15 cellular contexts compared by ENCODE assay signal in genomic region chr6:131379951-131380350, GRCh38.
DNase-seq lines count a peak whose midpoint lies in the region; ATAC-seq, FAIRE-seq and TF ChIP-seq lines count a peak whose summit lies in the region.
"Had no signal": no experiment of that assay in that cellular context is flagged by ENCODE, and none has a peak within 500 bp of the region (broad histone marks: within the 10 kb centered on the region; RNA-seq: fewer than 3 reads in every experiment).

No MANE protein-coding gene starts in this region.

- H3K4me3 Mint-ChIP-seq in astrocyte (ENCODE audit: unreplicated experiment) (no peak overlapping the region), WTC11 (no peak overlapping the region)
- H3K4me3 Mint-ChIP-seq: T-cell had no signal

- CTCF ChIA-PET in AG04449 (lab: Yijun Ruan, JAX) (no interaction called here), WTC11 (lab: Charles Lee) (no interaction called here)

- DNase-seq in AG04449 (ENCODE audit: low read depth, low spot score), result peak; percentile 45
- peak; percentile 52 for DNase-seq in HFF-Myc (ENCODE audit: extremely low read depth, low read depth)
- peak; percentile 92 for DNase-seq in astrocyte (ENCODE audit: low read depth)
- peak; percentile 76 for DNase-seq in iris pigment epithelial cell (ENCODE audit: low read depth)
- no peak for DNase-seq in middle frontal gyrus (ENCODE audit: extremely low spot score, low spot score)
- no peak for DNase-seq in WTC11 (ENCODE audit: low spot score)
- no peak for DNase-seq in activated CD4-positive, alpha-beta T cell treated with anti-CD3 and anti-CD28 coated beads, Interleukin-2, amount 50 U/mL, for 1 hour
- no peak for DNase-seq in NCI-H2107 treated with DMSO at 0.1 percent for 48 hours (lab: John Stamatoyannopoulos, UW; ENCODE audit: unreplicated experiment)
- DNase-seq: activated CD4-positive, alpha-beta T cell treated with anti-CD3 and anti-CD28 coated beads for 1 hour; caudate nucleus; DMS79; NCI-H2227 treated with DMSO at 0.1 percent for 48 hours; T-cell; transverse colon had no signal

- no peaks in the 10 kb centered on the region for H4K20me1 ChIP-seq in astrocyte (ENCODE audit: insufficient read depth, low read length)

- H3K4me1 ChIP-seq in astrocyte (ENCODE audit: insufficient read depth, low read length), result peaks cover 3% of the 10 kb centered on the region
- H3K4me1 ChIP-seq: transverse colon had no signal

- H3K9me3 Mint-ChIP-seq in astrocyte (ENCODE audit: unreplicated experiment), result no peaks in the 10 kb centered on the region
- peaks cover 20% of the 10 kb centered on the region for H3K9me3 Mint-ChIP-seq in WTC11
- H3K9me3 Mint-ChIP-seq: T-cell had no signal

- no peak overlapping the region for H3K9ac ChIP-seq in astrocyte (ENCODE audit: low read length)

- H3K27ac ChIP-seq in astrocyte (ENCODE audit: low read depth, low read length), result no peak overlapping the region
- H3K27ac ChIP-seq: epithelial cell of prostate had no signal

- H3K36me3 ChIP-seq in astrocyte (ENCODE audit: insufficient read depth, low read length), result no peaks in the 10 kb centered on the region
- H3K36me3 ChIP-seq: transverse colon had no signal

- no peak for ATAC-seq in WTC11
- ATAC-seq: T-cell had no signal

- H3K36me3 Mint-ChIP-seq in astrocyte (ENCODE audit: low read depth, unreplicated experiment), result no peaks in the 10 kb centered on the region
- H3K36me3 Mint-ChIP-seq in WTC11, result peaks cover 12% of the 10 kb centered on the region

- H3K9me3 ChIP-seq in astrocyte (ENCODE audit: insufficient read depth, low read depth, low read length), result peaks cover 3% of the 10 kb centered on the region
- H3K9me3 ChIP-seq: transverse colon had no signal

- no peak overlapping the region for H2AFZ ChIP-seq in astrocyte (ENCODE audit: low read depth, low read length)

- H3K27me3 Mint-ChIP-seq in astrocyte (ENCODE audit: low read depth, unreplicated experiment), result no peaks in the 10 kb centered on the region
- no peaks in the 10 kb centered on the region; the same call in 1 of the 2 replicates for H3K27me3 Mint-ChIP-seq in WTC11 (ENCODE audit: low read depth)
- H3K27me3 Mint-ChIP-seq: T-cell had no signal

- no peak for TF ChIP-seq CTCF in AG04449 (IDR thresholded peaks at IDR 0.05; ENCODE audit: insufficient read depth, low read length, missing control alignments)
- TF ChIP-seq CTCF in HFF-Myc (IDR thresholded peaks at IDR 0.05; ENCODE audit: low read depth, low read length, missing control alignments), result no peak
- no peak for TF ChIP-seq CTCF in astrocyte (IDR thresholded peaks at IDR 0.05; ENCODE audit: insufficient read depth, low read depth, low read length)
- TF ChIP-seq CTCF in WTC11 (IDR thresholded peaks at IDR 0.05), result no peak

- POLR2A ChIA-PET in AG04449 (lab: Yijun Ruan, JAX), result no interaction called here
- POLR2A ChIA-PET in WTC11 (lab: Charles Lee), result no interaction called here

- H3K27me3 ChIP-seq in astrocyte (ENCODE audit: insufficient read depth, low read length), result peaks cover 3% of the 10 kb centered on the region
- H3K27me3 ChIP-seq: transverse colon had no signal

- H3K27ac Mint-ChIP-seq in astrocyte (ENCODE audit: unreplicated experiment), result peak overlapping the region; percentile 91
- no peak overlapping the region for H3K27ac Mint-ChIP-seq in WTC11
- H3K27ac Mint-ChIP-seq: T-cell had no signal

- H3K4me1 Mint-ChIP-seq in astrocyte (ENCODE audit: low read depth, unreplicated experiment) (peaks cover 19% of the 10 kb centered on the region), WTC11 (peaks cover 26% of the 10 kb centered on the region)

- FAIRE-seq in astrocyte (lab: Jason Lieb, UNC), result no peak

- H3K4me3 ChIP-seq in AG04449 (ENCODE audit: low read depth, low read length) (no peak overlapping the region), HFF-Myc (replicated peaks; ENCODE audit: low read depth, low read length) (no peak overlapping the region), astrocyte (ENCODE audit: insufficient read depth, low read depth, low read length) (no peak overlapping the region)
- H3K4me3 ChIP-seq: transverse colon had no signal

- H3K79me2 ChIP-seq in astrocyte (ENCODE audit: insufficient read depth, low read length), result no peaks in the 10 kb centered on the region

- no peak overlapping the region for H3K4me2 ChIP-seq in astrocyte (ENCODE audit: low read length)

TF ChIP-seq in WTC11, 78 proteins besides CTCF, POLR2A, EP300 and RAD21 (continues in another document):
- TF ChIP-seq ATF3 (CRISPR knock-in tag; conservative IDR thresholded peaks at IDR 0.05) (no peak), USF2 (CRISPR knock-in tag; IDR thresholded peaks at IDR 0.05) (no peak), FOXK1 (CRISPR knock-in tag; IDR thresholded peaks at IDR 0.05) (no peak), MLX (CRISPR knock-in tag; IDR thresholded peaks at IDR 0.05) (no peak), OVOL2 (CRISPR knock-in tag; IDR thresholded peaks at IDR 0.05; ENCODE audit: borderline replicate concordance) (no peak), HMGA2 (CRISPR knock-in tag; IDR thresholded peaks at IDR 0.05) (no peak), CREB1 (CRISPR knock-in tag; IDR thresholded peaks at IDR 0.05) (no peak), ELF4 (CRISPR knock-in tag; IDR thresholded peaks at IDR 0.05; ENCODE audit: low read depth) (no peak), NR3C1 (CRISPR knock-in tag; conservative IDR thresholded peaks at IDR 0.05; ENCODE audit: low read depth) (no peak), SMAD4 (CRISPR knock-in tag; IDR thresholded peaks at IDR 0.05) (no peak), ZBTB43 (CRISPR knock-in tag; IDR thresholded peaks at IDR 0.05) (no peak), ZNF532 (CRISPR knock-in tag; IDR thresholded peaks at IDR 0.05; ENCODE audit: borderline replicate concordance) (no peak)

Comparison
In these comparisons a context has a peak if more than half of its experiments do, and no peak if none do; other contexts are left out.
1. DNase-seq: peak in AG04449 (single experiment), HFF-Myc (single experiment), astrocyte (single experiment) and iris pigment epithelial cell (single experiment); none in middle frontal gyrus (single experiment), WTC11 (single experiment), activated CD4-positive, alpha-beta T cell treated with anti-CD3 and anti-CD28 coated beads, Interleukin-2, amount 50 U/mL, for 1 hour (single experiment) and NCI-H2107 treated with DMSO at 0.1 percent for 48 hours (single experiment).